ENCODE assay signal across 11 cellular contexts in the genomic region with DNA sequence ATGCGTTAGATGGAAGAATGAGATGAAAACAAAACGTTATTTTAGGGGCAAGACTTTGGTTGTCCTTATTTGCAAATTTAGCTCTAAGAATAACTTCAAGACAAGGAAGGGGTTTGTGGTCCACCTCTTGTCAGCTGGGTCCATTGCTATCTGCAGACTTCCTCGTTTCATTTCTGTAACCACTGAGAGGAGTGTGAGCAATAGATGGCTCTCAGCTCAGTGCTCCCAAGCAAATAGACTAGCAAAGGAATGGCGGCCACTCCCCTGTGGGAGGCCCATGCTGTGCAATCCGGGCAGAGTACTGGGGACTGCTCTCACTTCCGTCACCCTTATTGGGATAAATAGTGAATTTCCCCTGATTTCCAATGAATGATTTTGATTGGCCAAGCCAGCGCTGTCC.
DNase-seq lines count a peak whose midpoint lies in the region; ATAC-seq and TF ChIP-seq lines count a peak whose summit lies in the region.
"Had no signal": no experiment of that assay in that cellular context is flagged by ENCODE, and none has a peak within 500 bp of the region (broad histone marks: within the 10 kb centered on the region; RNA-seq: fewer than 3 reads in every experiment).

No MANE protein-coding gene starts in this region.

- in situ Hi-C loops in GM13977 (cut with MboI; ENCODE audit: low pct_unique_long_range_greater_than_20kb, low sequenced_read_pairs, unreplicated experiment): no loop called here

- DNase-seq in GM13977 (ENCODE audit: low spot score): peak; percentile 62
- DNase-seq in T-helper 17 cell: no peak
- DNase-seq in T1000 (lab: John Stamatoyannopoulos, UW): no peak
- DNase-seq in right atrium auricular region (ENCODE audit: low spot score): no peak
- no peak for DNase-seq in cerebellum (ENCODE audit: low spot score)
- DNase-seq in stimulated activated CD4-positive, alpha-beta T cell treated with anti-CD3 and anti-CD28 coated beads, Interleukin-15, amount 100 ng/mL, for 24 hours: no peak
- DNase-seq: activated CD4-positive, alpha-beta T cell treated with anti-CD3 and anti-CD28 coated beads, Interleukin-2, amount 50 U/mL, for 4 hours; brain microvascular endothelial cell had no signal

- ATAC-seq in GM21360 (IDR thresholded peaks at IDR 0.05; ENCODE audit: unreplicated experiment) (peak; percentile 37), HG03103 (IDR thresholded peaks at IDR 0.05; ENCODE audit: low read depth, unreplicated experiment) (peak; percentile 43), T-helper 17 cell (no peak)

- H3K9me3 ChIP-seq in T-helper 17 cell (ENCODE audit: control insufficient read depth, low read length, poor library complexity, severe bottlenecking): no peaks in the 10 kb centered on the region
- H3K9me3 ChIP-seq in right atrium auricular region: no peaks in the 10 kb centered on the region
- H3K9me3 ChIP-seq: upper lobe of left lung had no signal

- H3K4me1 Mint-ChIP-seq in T-helper 17 cell: peaks cover 23% of the 10 kb centered on the region

- H3K27me3 Mint-ChIP-seq in T-helper 17 cell: peaks cover 5% of the 10 kb centered on the region

- no peak overlapping the region for H3K27ac ChIP-seq in right atrium auricular region
- H3K27ac ChIP-seq: brain microvascular endothelial cell, upper lobe of left lung had no signal

- TF ChIP-seq CTCF in GM13977 (IDR thresholded peaks at IDR 0.05; ENCODE audit: extremely low read depth, insufficient read depth, missing control alignments): no peak
- no peak for TF ChIP-seq CTCF in right atrium auricular region (IDR thresholded peaks at IDR 0.05)

- no peaks in the 10 kb centered on the region for H3K27me3 ChIP-seq in right atrium auricular region
- H3K27me3 ChIP-seq: brain microvascular endothelial cell, upper lobe of left lung had no signal

- H3K4me1 ChIP-seq in right atrium auricular region: no peaks in the 10 kb centered on the region

- peaks cover 2% of the 10 kb centered on the region for H3K36me3 Mint-ChIP-seq in T-helper 17 cell (ENCODE audit: low read depth)

- H3K4me3 ChIP-seq in right atrium auricular region: no peak overlapping the region
- H3K4me3 ChIP-seq: upper lobe of left lung had no signal

- H3K36me3 ChIP-seq in right atrium auricular region: no peaks in the 10 kb centered on the region
- H3K36me3 ChIP-seq: brain microvascular endothelial cell, upper lobe of left lung had no signal

- H3K4me3 Mint-ChIP-seq in T-helper 17 cell: no peak overlapping the region

- H3K27ac Mint-ChIP-seq in T-helper 17 cell: peak overlapping the region; percentile 45
